ENCODE assay signal across 8 cellular contexts in genomic region chr9:5557606-5558587, GRCh38. TPM values are rescaled to one million over a fixed set of nuclear protein-coding genes. Genes with fewer than 3 reads are reported as not detected.
A peak's percentile ranks its signal among the peaks of the same experiment; 100 is the strongest.
DNase-seq lines count a peak whose midpoint lies in the region; ATAC-seq and TF ChIP-seq lines count a peak whose summit lies in the region.

No MANE protein-coding gene starts in this region.

- H2AFZ ChIP-seq in fibroblast of lung (ENCODE audit: low read length) = no peak overlapping the region

- no peaks in the 10 kb centered on the region for H3K79me2 ChIP-seq in fibroblast of lung (ENCODE audit: control insufficient read depth, insufficient read depth, low read length)

- DNase-seq in GM13977 (ENCODE audit: low spot score) = peak; percentile 39
- DNase-seq in activated CD4-positive, CD25-positive, alpha-beta regulatory T cell treated with anti-CD3 and anti-CD28 coated beads, Interleukin-2, amount 50 U/mL, for 72 hours = peak; percentile 34
- peak; percentile 34 to 35 for DNase-seq in fibroblast of lung (ENCODE audit: low read depth in 2 of 2)
- no peak for DNase-seq in stimulated activated effector memory CD8-positive, alpha-beta T cell treated with anti-CD3 and anti-CD28 coated beads, Interleukin-12 subunit alpha, Interleukin-12 subunit beta, amount 100 ng/mL, for 72 hours (ENCODE audit: low spot score in 2 of 2)
- DNase-seq in NCI-H1092 (lab: John Stamatoyannopoulos, UW) = no peak
- no peak for DNase-seq in NCI-H2107 (lab: John Stamatoyannopoulos, UW)
- no peak for DNase-seq in NCI-H510A treated with DMSO at 0.1 percent for 48 hours (lab: John Stamatoyannopoulos, UW)

- H3K27ac Mint-ChIP-seq in stimulated activated effector memory CD8-positive, alpha-beta T cell treated with anti-CD3 and anti-CD28 coated beads, Interleukin-12 subunit alpha, Interleukin-12 subunit beta, amount 100 ng/mL, for 72 hours = peak overlapping the region; percentile 74

- in situ Hi-C loops in GM13977 (cut with MboI; ENCODE audit: low pct_unique_long_range_greater_than_20kb, low sequenced_read_pairs, unreplicated experiment) = no loop called here

- H3K4me2 ChIP-seq in fibroblast of lung (ENCODE audit: extremely low read depth, insufficient read depth, low read length) = no peak overlapping the region

- TF ChIP-seq CTCF in GM13977 (IDR thresholded peaks at IDR 0.05; ENCODE audit: extremely low read depth, insufficient read depth, missing control alignments) (no peak), fibroblast of lung (conservative IDR thresholded peaks at IDR 0.05 in 1 of 2, IDR thresholded peaks at IDR 0.05 in 1 of 2; ENCODE audit: low read depth in 1 of 2, low read length in 2 of 2) (no peak)

- peaks cover 50% of the 10 kb centered on the region for H3K4me1 Mint-ChIP-seq in stimulated activated effector memory CD8-positive, alpha-beta T cell treated with anti-CD3 and anti-CD28 coated beads, Interleukin-12 subunit alpha, Interleukin-12 subunit beta, amount 100 ng/mL, for 72 hours

- H3K36me3 Mint-ChIP-seq in stimulated activated effector memory CD8-positive, alpha-beta T cell treated with anti-CD3 and anti-CD28 coated beads, Interleukin-12 subunit alpha, Interleukin-12 subunit beta, amount 100 ng/mL, for 72 hours = no peaks in the 10 kb centered on the region

- no peak overlapping the region for H3K27ac ChIP-seq in fibroblast of lung (ENCODE audit: insufficient read depth, low read length)

- no peak overlapping the region for H3K9ac ChIP-seq in fibroblast of lung (ENCODE audit: insufficient read depth, low read length)

- ATAC-seq in HG02885 (IDR thresholded peaks at IDR 0.05; ENCODE audit: poor library complexity, unreplicated experiment) = peak; percentile 69
- ATAC-seq in stimulated activated effector memory CD8-positive, alpha-beta T cell treated with anti-CD3 and anti-CD28 coated beads, Interleukin-12 subunit alpha, Interleukin-12 subunit beta, amount 100 ng/mL, for 72 hours = peak; percentile 68

- H4K20me1 ChIP-seq in fibroblast of lung (ENCODE audit: control insufficient read depth, extremely low read depth, insufficient read depth, low read length) = no peaks in the 10 kb centered on the region

- H3K9me3 Mint-ChIP-seq in stimulated activated effector memory CD8-positive, alpha-beta T cell treated with anti-CD3 and anti-CD28 coated beads, Interleukin-12 subunit alpha, Interleukin-12 subunit beta, amount 100 ng/mL, for 72 hours = peaks cover 5% of the 10 kb centered on the region

- H3K27me3 ChIP-seq in fibroblast of lung (ENCODE audit: control insufficient read depth, insufficient read depth, low read length) = no peaks in the 10 kb centered on the region

- H3K4me3 ChIP-seq in fibroblast of lung (replicated peaks in 1 of 4; ENCODE audit: control extremely low read depth in 1 of 4, insufficient read depth in 1 of 4, low read depth in 3 of 4, low read length in 4 of 4) = no peak overlapping the region

- peaks cover 2% of the 10 kb centered on the region for H3K36me3 ChIP-seq in fibroblast of lung (ENCODE audit: control insufficient read depth, insufficient read depth, low read length)

- H3K9me3 ChIP-seq in fibroblast of lung (ENCODE audit: control insufficient read depth, insufficient read depth, low read depth, low read length) = no peaks in the 10 kb centered on the region

- H3K4me1 ChIP-seq in fibroblast of lung (ENCODE audit: control insufficient read depth, extremely low read depth, insufficient read depth, low read length) = peaks cover 4% of the 10 kb centered on the region

- H3K4me3 Mint-ChIP-seq in stimulated activated effector memory CD8-positive, alpha-beta T cell treated with anti-CD3 and anti-CD28 coated beads, Interleukin-12 subunit alpha, Interleukin-12 subunit beta, amount 100 ng/mL, for 72 hours = peak overlapping the region; percentile 37

RNA-seq across cellular contexts. Expression of gene PDCD1LG2, which starts 47.6 kb away (rescaled TPM):
- 4.9 and 6.9 TPM in 2 replicates for total RNA-seq in fibroblast of lung
- 15.7 and 16.9 TPM in 2 replicates for polyA plus RNA-seq in fibroblast of lung
- polyA plus RNA-seq in fibroblast of lung (2012) = 9.4 and 10.3 TPM in 2 replicates
- polyA minus RNA-seq in fibroblast of lung (ENCODE audit: low replicate concordance) = 6.1 and 6.8 TPM in 2 replicates

Comparison
In these comparisons a context has a peak if more than half of its experiments do, and no peak if none do; other contexts are left out.
1. DNase-seq: peak in GM13977 (single experiment), activated CD4-positive, CD25-positive, alpha-beta regulatory T cell treated with anti-CD3 and anti-CD28 coated beads, Interleukin-2, amount 50 U/mL, for 72 hours (single experiment) and fibroblast of lung (2 of 2); none in stimulated activated effector memory CD8-positive, alpha-beta T cell treated with anti-CD3 and anti-CD28 coated beads, Interleukin-12 subunit alpha, Interleukin-12 subunit beta, amount 100 ng/mL, for 72 hours (0 of 2), NCI-H1092 (single experiment), NCI-H2107 (single experiment) and NCI-H510A treated with DMSO at 0.1 percent for 48 hours (single experiment).